22 cellular contexts compared by ENCODE assay signal in genomic region chr2:29446852-29447251, GRCh38.
"Had no signal": no experiment of that assay in that cellular context is flagged by ENCODE, and none has a peak within 500 bp of the region (broad histone marks: within the 10 kb centered on the region; RNA-seq: fewer than 3 reads in every experiment).

No MANE protein-coding gene starts in this region.

- H3K4me3 Mint-ChIP-seq: activated CD4-positive, alpha-beta T cell treated with anti-CD3 and anti-CD28 coated beads, Interleukin-2, amount 10 ng/mL, durations not matched to agents 7 days and 5 days; activated CD8-positive, alpha-beta memory T cell treated with anti-CD3 and anti-CD28 coated beads, Interleukin-2, amount 10 ng/mL, durations not matched to agents 7 days and 5 days; activated CD8-positive, alpha-beta T cell treated with anti-CD3 and anti-CD28 coated beads for 36 hours; activated naive CD8-positive, alpha-beta T cell treated with anti-CD3 and anti-CD28 coated beads, Interleukin-2, amount 50 U/mL, for 24 hours; natural killer cell treated with Interleukin-12 subunit alpha and Interleukin-12 subunit beta and Interleukin-15 and Interleukin-18, amount 100 ng/mL, for 72 hours; stimulated activated naive CD8-positive, alpha-beta T cell treated with anti-CD3 and anti-CD28 coated beads, Interleukin-15, Interleukin-2, amounts not matched to agents 100 ng/mL and 50 ng/mL, for 24 hours had no signal

- ATAC-seq: activated CD8-positive, alpha-beta memory T cell treated with anti-CD3 and anti-CD28 coated beads, Interleukin-2, amount 10 ng/mL, durations not matched to agents 7 days and 5 days; activated CD8-positive, alpha-beta T cell treated with anti-CD3 and anti-CD28 coated beads for 36 hours; activated naive CD8-positive, alpha-beta T cell treated with anti-CD3 and anti-CD28 coated beads, Interleukin-2, amount 50 U/mL, for 24 hours; body of pancreas; left ventricle myocardium superior; natural killer cell treated with Interleukin-12 subunit alpha and Interleukin-12 subunit beta and Interleukin-15 and Interleukin-18, amount 100 ng/mL, for 72 hours had no signal

- H3K36me3 Mint-ChIP-seq: activated CD8-positive, alpha-beta memory T cell treated with anti-CD3 and anti-CD28 coated beads, Interleukin-2, amount 10 ng/mL, durations not matched to agents 7 days and 5 days; natural killer cell treated with Interleukin-12 subunit alpha and Interleukin-12 subunit beta and Interleukin-15 and Interleukin-18, amount 100 ng/mL, for 72 hours had no signal

- H3K27ac Mint-ChIP-seq: activated CD4-positive, alpha-beta T cell treated with anti-CD3 and anti-CD28 coated beads, Interleukin-2, amount 10 ng/mL, durations not matched to agents 7 days and 5 days; activated CD8-positive, alpha-beta memory T cell treated with anti-CD3 and anti-CD28 coated beads, Interleukin-2, amount 10 ng/mL, durations not matched to agents 7 days and 5 days; activated CD8-positive, alpha-beta T cell treated with anti-CD3 and anti-CD28 coated beads for 36 hours; activated naive CD8-positive, alpha-beta T cell treated with anti-CD3 and anti-CD28 coated beads, Interleukin-2, amount 50 U/mL, for 24 hours; natural killer cell treated with Interleukin-12 subunit alpha and Interleukin-12 subunit beta and Interleukin-15 and Interleukin-18, amount 100 ng/mL, for 72 hours; stimulated activated naive CD8-positive, alpha-beta T cell treated with anti-CD3 and anti-CD28 coated beads, Interleukin-15, Interleukin-2, amounts not matched to agents 100 ng/mL and 50 ng/mL, for 24 hours had no signal

- H3K27ac ChIP-seq: body of pancreas, ovary, prostate gland, tibial artery, uterus, WERI-Rb-1 had no signal

- H3K27me3 ChIP-seq: body of pancreas, ovary, tibial artery, uterus had no signal

- H3K36me3 ChIP-seq: ovary, prostate gland, tibial artery, uterus, WERI-Rb-1 had no signal

- H3K9me3 ChIP-seq: body of pancreas, ovary, prostate gland, tibial artery, uterus had no signal

- H3K4me1 ChIP-seq: prostate gland, tibial artery, uterus had no signal

- H3K27me3 Mint-ChIP-seq: activated CD8-positive, alpha-beta T cell treated with anti-CD3 and anti-CD28 coated beads for 36 hours; activated naive CD8-positive, alpha-beta T cell treated with anti-CD3 and anti-CD28 coated beads, Interleukin-2, amount 50 U/mL, for 24 hours; stimulated activated naive CD8-positive, alpha-beta T cell treated with anti-CD3 and anti-CD28 coated beads, Interleukin-15, Interleukin-2, amounts not matched to agents 100 ng/mL and 50 ng/mL, for 24 hours had no signal

- H3K4me1 Mint-ChIP-seq: activated CD4-positive, alpha-beta T cell treated with anti-CD3 and anti-CD28 coated beads, Interleukin-2, amount 10 ng/mL, durations not matched to agents 7 days and 5 days; activated naive CD8-positive, alpha-beta T cell treated with anti-CD3 and anti-CD28 coated beads, Interleukin-2, amount 50 U/mL, for 24 hours had no signal

- H3K9me3 Mint-ChIP-seq: activated CD4-positive, alpha-beta T cell treated with anti-CD3 and anti-CD28 coated beads, Interleukin-2, amount 10 ng/mL, durations not matched to agents 7 days and 5 days; activated CD8-positive, alpha-beta T cell treated with anti-CD3 and anti-CD28 coated beads for 36 hours; activated naive CD8-positive, alpha-beta T cell treated with anti-CD3 and anti-CD28 coated beads, Interleukin-2, amount 50 U/mL, for 24 hours; natural killer cell treated with Interleukin-12 subunit alpha and Interleukin-12 subunit beta and Interleukin-15 and Interleukin-18, amount 100 ng/mL, for 72 hours; stimulated activated naive CD8-positive, alpha-beta T cell treated with anti-CD3 and anti-CD28 coated beads, Interleukin-15, Interleukin-2, amounts not matched to agents 100 ng/mL and 50 ng/mL, for 24 hours had no signal

- DNase-seq: activated CD4-positive, alpha-beta T cell treated with anti-CD3 and anti-CD28 coated beads, Interleukin-2, amount 10 ng/mL, durations not matched to agents 7 days and 5 days; activated CD4-positive, CD25-positive, alpha-beta regulatory T cell treated with anti-CD3 and anti-CD28 coated beads, Interleukin-2, amount 50 U/mL, for 72 hours; activated CD8-positive, alpha-beta memory T cell treated with anti-CD3 and anti-CD28 coated beads, Interleukin-2, amount 10 ng/mL, durations not matched to agents 7 days and 5 days; activated CD8-positive, alpha-beta T cell treated with anti-CD3 and anti-CD28 coated beads for 36 hours; activated effector memory CD4-positive, alpha-beta T cell treated with anti-CD3 and anti-CD28 coated beads, Interleukin-2, amount 50 U/mL, for 16 hours; activated naive CD4-positive, alpha-beta T cell treated with anti-CD3 and anti-CD28 coated beads, Interleukin-2, amount 50 U/mL, for 16 hours; activated naive CD8-positive, alpha-beta T cell treated with anti-CD3 and anti-CD28 coated beads, Interleukin-2, amount 50 U/mL, for 24 hours; activated T-cell treated with anti-CD3 and anti-CD28 coated beads for 4 hours; anterior cingulate cortex; body of pancreas; hypothalamus; left ventricle myocardium superior; mammary epithelial cell; midbrain; ovary; stimulated activated CD4-positive, alpha-beta T cell treated with anti-CD3 and anti-CD28 coated beads, Interleukin-4, amount 100 ng/mL, for 4 hours; tibial artery; uterus; WERI-Rb-1 had no signal

- H3K4me3 ChIP-seq: body of pancreas, ovary, prostate gland, tibial artery, uterus had no signal
